In the genomic region with DNA sequence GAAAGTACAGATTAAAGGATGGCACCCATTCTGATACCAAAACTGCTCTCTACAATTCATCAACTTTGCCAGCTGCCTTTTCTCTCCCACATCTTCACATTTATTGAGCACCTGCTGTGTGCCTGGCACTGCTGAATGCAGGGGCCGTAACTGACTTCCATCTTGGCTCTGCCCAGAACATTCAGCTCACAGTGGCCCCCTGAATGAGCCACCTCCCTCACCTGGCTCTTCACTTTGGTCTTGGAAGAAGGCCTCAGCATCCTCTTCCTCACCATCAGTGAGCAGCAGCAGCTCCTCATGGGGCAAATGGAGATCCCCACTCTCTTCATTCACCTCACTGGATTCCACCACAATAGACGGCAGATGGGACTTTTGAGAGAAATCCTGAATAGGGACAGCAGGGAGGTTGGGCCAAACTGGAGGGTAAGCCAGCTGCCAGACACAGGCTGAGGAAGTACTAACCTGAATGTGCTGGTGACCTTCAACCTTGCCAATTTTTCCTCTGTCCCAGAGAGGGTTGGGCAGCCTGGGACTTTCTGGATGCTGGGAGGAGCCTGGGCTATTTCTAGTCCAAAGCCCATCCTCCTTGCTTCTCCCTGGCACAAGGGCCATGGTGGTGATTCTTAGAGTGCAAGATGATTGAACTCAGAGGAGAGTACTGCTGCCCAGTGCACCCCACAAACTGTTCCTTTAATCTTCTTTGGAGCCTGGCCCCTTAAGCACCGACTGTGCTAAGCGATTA, we compare ENCODE assay signal across 10 cellular contexts. TPM values are rescaled to one million over a fixed set of nuclear protein-coding genes. Genes with fewer than 3 reads are reported as not detected.
DNase-seq lines count a peak whose midpoint lies in the region; ATAC-seq lines count a peak whose summit lies in the region.
"Had no signal": no experiment of that assay in that cellular context is flagged by ENCODE, and none has a peak within 500 bp of the region (broad histone marks: within the 10 kb centered on the region; RNA-seq: fewer than 3 reads in every experiment).

No MANE protein-coding gene starts in this region.

- DNase-seq in GM23248 (peak; percentile 38), T-helper 17 cell (no peak), left colon (peak; percentile 49 to 75), epidermal melanocyte (ENCODE audit: insufficient read length, low spot score) (no peak)
- DNase-seq in stimulated activated CD8-positive, alpha-beta memory T cell treated with anti-CD3 and anti-CD28 coated beads, Interleukin-4, amount 100 ng/mL, for 48 hours = no peak
- DNase-seq: SHP77 had no signal

- peak overlapping the region; percentile 11; the same call in 1 of the 2 replicates for H3K4me3 ChIP-seq in ACC112 (ENCODE audit: low read depth, low read length)
- no peak overlapping the region for H3K4me3 ChIP-seq in GM23248

- peak overlapping the region; percentile 96 for H3K27ac Mint-ChIP-seq in T-helper 17 cell

- H3K4me2 ChIP-seq in GM23248 (ENCODE audit: unreplicated experiment) = no peak overlapping the region

- peaks cover 47% of the 10 kb centered on the region for H3K79me2 ChIP-seq in ACC112 (ENCODE audit: control insufficient read depth, insufficient read depth, low read length, unreplicated experiment)
- peaks cover 63% of the 10 kb centered on the region for H3K79me2 ChIP-seq in GM23248 (ENCODE audit: insufficient read depth)
- H3K79me2 ChIP-seq: parathyroid adenoma had no signal

- H3K27me3 ChIP-seq in ACC112 (ENCODE audit: insufficient read depth, low read length) = no peaks in the 10 kb centered on the region
- no peaks in the 10 kb centered on the region for H3K27me3 ChIP-seq in GM23248 (replicated peaks; ENCODE audit: insufficient read depth)

- H3F3A ChIP-seq in GM23248 (ENCODE audit: insufficient read depth) = peaks cover 42% of the 10 kb centered on the region

- H3K9ac ChIP-seq in GM23248 = peak overlapping the region; percentile 89; the same call in 1 of the 2 replicates
- H3K9ac ChIP-seq: parathyroid adenoma had no signal

- in situ Hi-C loops in GM23248 (cut with MboI) = no loop called here

- peaks cover 36% of the 10 kb centered on the region for H3K4me1 ChIP-seq in ACC112 (ENCODE audit: control insufficient read depth, insufficient read depth, low read length, unreplicated experiment)
- H3K4me1 ChIP-seq in GM23248 (ENCODE audit: insufficient read depth) = peaks cover 21% of the 10 kb centered on the region

- 71 to 76% methylated on average over 4 of the region's 4 CpGs for WGBS in GM23248 (ENCODE audit: low coverage in 1 of 2, low lambda C conversion rate in 2 of 2, missing lambda C conversion rate in 2 of 2), 2 experiments

- no peaks in the 10 kb centered on the region for H3K36me3 Mint-ChIP-seq in T-helper 17 cell (ENCODE audit: low read depth)

- H3K9me2 ChIP-seq in GM23248 (ENCODE audit: insufficient read depth) = no peaks in the 10 kb centered on the region

- no peaks in the 10 kb centered on the region for H4K20me1 ChIP-seq in GM23248 (ENCODE audit: insufficient read depth)

- intact Hi-C loops in left colon (cut with DNase I, micrococcal nuclease) = no loop called here

- no peaks in the 10 kb centered on the region for H3K27me3 Mint-ChIP-seq in T-helper 17 cell

- H3K4me1 Mint-ChIP-seq in T-helper 17 cell = peaks cover 36% of the 10 kb centered on the region

- H3K9me3 ChIP-seq in GM23248 (ENCODE audit: low read depth) (no peaks in the 10 kb centered on the region), T-helper 17 cell (ENCODE audit: control insufficient read depth, low read length, poor library complexity, severe bottlenecking) (no peaks in the 10 kb centered on the region)

- peak overlapping the region; percentile 99 for H3K4me3 Mint-ChIP-seq in T-helper 17 cell

- H3K36me3 ChIP-seq in ACC112 (ENCODE audit: insufficient read depth, low read length) (peaks cover 12% of the 10 kb centered on the region; the same call in 1 of the 2 replicates), GM23248 (ENCODE audit: low read depth) (no peaks in the 10 kb centered on the region)

- H3K27ac ChIP-seq in ACC112 (ENCODE audit: low read depth, low read length) (peak overlapping the region; percentile 19), GM23248 (peak overlapping the region; percentile 85)
- H3K27ac ChIP-seq: parathyroid adenoma had no signal

- no peak for ATAC-seq in T-helper 17 cell
- ATAC-seq in left colon = peak; percentile 32
- ATAC-seq in HG03354 (IDR thresholded peaks at IDR 0.05; ENCODE audit: poor library complexity, severe bottlenecking, unreplicated experiment) = no peak
- ATAC-seq in activated CD4-positive, CD25-positive, alpha-beta regulatory T cell treated with anti-CD3 and anti-CD28 coated beads, Interleukin-2, amount 50 U/mL, for 24 hours = no peak

- H2AFZ ChIP-seq in ACC112 (ENCODE audit: low read length, unreplicated experiment) = no peak overlapping the region
- H2AFZ ChIP-seq in GM23248 = no peak overlapping the region
- H2AFZ ChIP-seq: parathyroid adenoma had no signal

RNA-seq across cellular contexts. Expression of a gene that starts 1.9 kb away (rescaled TPM):
- total RNA-seq in GM23248 (2014; rRNA removed; shearing (Covaris generic)) = 2.3 and 5.9 TPM in 2 replicates
- 14.5 and 15.1 TPM in 2 replicates for polyA plus RNA-seq in GM23248 (2016; fragmentation: Nextera tagmentation; extraction: Ambion mirVana)
- total RNA-seq in T-helper 17 cell (1 to 10 TPM; 2.6 to 3.3 TPM), left colon (10 to 100 TPM; 13.2 to 13.3 TPM)

RNA-seq across cellular contexts. Expression of a gene that starts 2.5 kb away (rescaled TPM):
- 5.8 and 12.6 TPM in 2 replicates for total RNA-seq in GM23248 (2014; rRNA removed; shearing (Covaris generic))
- 3.6 and 4.3 TPM in 2 replicates for polyA plus RNA-seq in GM23248 (2016; fragmentation: Nextera tagmentation; extraction: Ambion mirVana)
- total RNA-seq in T-helper 17 cell = 10 to 100 TPM; 12.0 to 14.9 TPM
- total RNA-seq in left colon = 10 to 100 TPM in 1 of 2 donors, 1 to 10 TPM in 1; 6.5 to 12.8 TPM

RNA-seq across cellular contexts. Expression of a gene that starts 4.5 kb away (rescaled TPM):
- total RNA-seq in GM23248 (2014; rRNA removed; shearing (Covaris generic)) = 5.4 and 6.1 TPM in 2 replicates
- 2.9 and 3.6 TPM in 2 replicates for polyA plus RNA-seq in GM23248 (2016; fragmentation: Nextera tagmentation; extraction: Ambion mirVana)
- total RNA-seq in T-helper 17 cell (10 to 100 TPM in 1 of 2 donors, 1 to 10 TPM in 1; 8.0 to 15.9 TPM), left colon (10 to 100 TPM; 14.0 to 15.1 TPM)

RNA-seq across cellular contexts. Expression of a gene that starts 4.6 kb away (rescaled TPM):
- total RNA-seq in GM23248 (2014; rRNA removed; shearing (Covaris generic)) = 16.6 and 24.2 TPM in 2 replicates
- polyA plus RNA-seq in GM23248 (2016; fragmentation: Nextera tagmentation; extraction: Ambion mirVana) = 76.8 and 77.9 TPM in 2 replicates
- total RNA-seq in T-helper 17 cell (10 to 100 TPM; 20.0 to 21.6 TPM), left colon (10 to 100 TPM; 53.9 to 65.0 TPM)

RNA-seq across cellular contexts. Expression of a gene that starts 9.3 kb away (rescaled TPM):
- 131 and 135 TPM in 2 replicates for total RNA-seq in GM23248 (2014; rRNA removed; shearing (Covaris generic))
- 84.0 and 85.3 TPM in 2 replicates for polyA plus RNA-seq in GM23248 (2016; fragmentation: Nextera tagmentation; extraction: Ambion mirVana)
- 100 to 1,000 TPM; 195 to 203 TPM for total RNA-seq in T-helper 17 cell
- 10 to 100 TPM; 66.9 to 88.9 TPM for total RNA-seq in left colon

Comparison
In these comparisons a context has a peak if more than half of its experiments do, and no peak if none do; other contexts are left out.
1. DNase-seq: peak in GM23248 (single experiment) and left colon (2 of 2); none in T-helper 17 cell (0 of 3), epidermal melanocyte (single experiment) and stimulated activated CD8-positive, alpha-beta memory T cell treated with anti-CD3 and anti-CD28 coated beads, Interleukin-4, amount 100 ng/mL, for 48 hours (single experiment).